1 cellular context compared by ENCODE assay signal in genomic region chr1:230708631-230709580, GRCh38.
A peak's percentile ranks its signal among the peaks of the same experiment; 100 is the strongest.
TF ChIP-seq lines count a peak whose summit lies in the region.

No MANE protein-coding gene starts in this region.

TF ChIP-seq in HepG2, 621 proteins besides CTCF, POLR2A, EP300 and RAD21 (continued from another document and continues in another):
- TF ChIP-seq KDM4B (CRISPR knock-in tag; IDR thresholded peaks at IDR 0.05): peak; percentile 88
- TF ChIP-seq, protein P1, sequence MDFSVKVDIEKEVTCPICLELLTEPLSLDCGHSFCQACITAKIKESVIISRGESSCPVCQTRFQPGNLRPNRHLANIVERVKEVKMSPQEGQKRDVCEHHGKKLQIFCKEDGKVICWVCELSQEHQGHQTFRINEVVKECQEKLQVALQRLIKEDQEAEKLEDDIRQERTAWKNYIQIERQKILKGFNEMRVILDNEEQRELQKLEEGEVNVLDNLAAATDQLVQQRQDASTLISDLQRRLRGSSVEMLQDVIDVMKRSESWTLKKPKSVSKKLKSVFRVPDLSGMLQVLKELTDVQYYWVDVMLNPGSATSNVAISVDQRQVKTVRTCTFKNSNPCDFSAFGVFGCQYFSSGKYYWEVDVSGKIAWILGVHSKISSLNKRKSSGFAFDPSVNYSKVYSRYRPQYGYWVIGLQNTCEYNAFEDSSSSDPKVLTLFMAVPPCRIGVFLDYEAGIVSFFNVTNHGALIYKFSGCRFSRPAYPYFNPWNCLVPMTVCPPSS (IDR thresholded peaks at IDR 0.05): no peak
- TF ChIP-seq, protein P2, sequence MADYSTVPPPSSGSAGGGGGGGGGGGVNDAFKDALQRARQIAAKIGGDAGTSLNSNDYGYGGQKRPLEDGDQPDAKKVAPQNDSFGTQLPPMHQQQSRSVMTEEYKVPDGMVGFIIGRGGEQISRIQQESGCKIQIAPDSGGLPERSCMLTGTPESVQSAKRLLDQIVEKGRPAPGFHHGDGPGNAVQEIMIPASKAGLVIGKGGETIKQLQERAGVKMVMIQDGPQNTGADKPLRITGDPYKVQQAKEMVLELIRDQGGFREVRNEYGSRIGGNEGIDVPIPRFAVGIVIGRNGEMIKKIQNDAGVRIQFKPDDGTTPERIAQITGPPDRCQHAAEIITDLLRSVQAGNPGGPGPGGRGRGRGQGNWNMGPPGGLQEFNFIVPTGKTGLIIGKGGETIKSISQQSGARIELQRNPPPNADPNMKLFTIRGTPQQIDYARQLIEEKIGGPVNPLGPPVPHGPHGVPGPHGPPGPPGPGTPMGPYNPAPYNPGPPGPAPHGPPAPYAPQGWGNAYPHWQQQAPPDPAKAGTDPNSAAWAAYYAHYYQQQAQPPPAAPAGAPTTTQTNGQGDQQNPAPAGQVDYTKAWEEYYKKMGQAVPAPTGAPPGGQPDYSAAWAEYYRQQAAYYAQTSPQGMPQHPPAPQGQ (CRISPR knock-in tag; IDR thresholded peaks at IDR 0.05; ENCODE audit: borderline replicate concordance): peak; percentile 97
- TF ChIP-seq ZNF354B (CRISPR knock-in tag; IDR thresholded peaks at IDR 0.05): no peak
- TF ChIP-seq HOXD1 (CRISPR knock-in tag; IDR thresholded peaks at IDR 0.05): peak; percentile 62
- peak; percentile 93 for TF ChIP-seq SP5 (CRISPR knock-in tag; IDR thresholded peaks at IDR 0.05; ENCODE audit: borderline replicate concordance, low read depth)
- peak; percentile 91; the same call in 1 of the 2 replicates for TF ChIP-seq ZNF737 (CRISPR knock-in tag; IDR thresholded peaks at IDR 0.05; ENCODE audit: borderline replicate concordance)
- TF ChIP-seq RELA (CRISPR knock-in tag; IDR thresholded peaks at IDR 0.05): no peak
- TF ChIP-seq, protein P3, sequence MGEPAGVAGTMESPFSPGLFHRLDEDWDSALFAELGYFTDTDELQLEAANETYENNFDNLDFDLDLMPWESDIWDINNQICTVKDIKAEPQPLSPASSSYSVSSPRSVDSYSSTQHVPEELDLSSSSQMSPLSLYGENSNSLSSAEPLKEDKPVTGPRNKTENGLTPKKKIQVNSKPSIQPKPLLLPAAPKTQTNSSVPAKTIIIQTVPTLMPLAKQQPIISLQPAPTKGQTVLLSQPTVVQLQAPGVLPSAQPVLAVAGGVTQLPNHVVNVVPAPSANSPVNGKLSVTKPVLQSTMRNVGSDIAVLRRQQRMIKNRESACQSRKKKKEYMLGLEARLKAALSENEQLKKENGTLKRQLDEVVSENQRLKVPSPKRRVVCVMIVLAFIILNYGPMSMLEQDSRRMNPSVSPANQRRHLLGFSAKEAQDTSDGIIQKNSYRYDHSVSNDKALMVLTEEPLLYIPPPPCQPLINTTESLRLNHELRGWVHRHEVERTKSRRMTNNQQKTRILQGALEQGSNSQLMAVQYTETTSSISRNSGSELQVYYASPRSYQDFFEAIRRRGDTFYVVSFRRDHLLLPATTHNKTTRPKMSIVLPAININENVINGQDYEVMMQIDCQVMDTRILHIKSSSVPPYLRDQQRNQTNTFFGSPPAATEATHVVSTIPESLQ (CRISPR knock-in tag; conservative IDR thresholded peaks at IDR 0.05): no peak
- peak; percentile 87 for TF ChIP-seq AGO2 (optimal IDR thresholded peaks at IDR 0.05; ENCODE audit: low read depth, low read length)
- peak; percentile 63; the same call in 1 of the 2 replicates for TF ChIP-seq CAMTA2 (CRISPR knock-in tag; IDR thresholded peaks at IDR 0.05; ENCODE audit: borderline replicate concordance)
- no peak for TF ChIP-seq ARNT (IDR thresholded peaks at IDR 0.05)
- TF ChIP-seq ZNF549 (CRISPR knock-in tag; IDR thresholded peaks at IDR 0.05): no peak
- TF ChIP-seq, protein P4, sequence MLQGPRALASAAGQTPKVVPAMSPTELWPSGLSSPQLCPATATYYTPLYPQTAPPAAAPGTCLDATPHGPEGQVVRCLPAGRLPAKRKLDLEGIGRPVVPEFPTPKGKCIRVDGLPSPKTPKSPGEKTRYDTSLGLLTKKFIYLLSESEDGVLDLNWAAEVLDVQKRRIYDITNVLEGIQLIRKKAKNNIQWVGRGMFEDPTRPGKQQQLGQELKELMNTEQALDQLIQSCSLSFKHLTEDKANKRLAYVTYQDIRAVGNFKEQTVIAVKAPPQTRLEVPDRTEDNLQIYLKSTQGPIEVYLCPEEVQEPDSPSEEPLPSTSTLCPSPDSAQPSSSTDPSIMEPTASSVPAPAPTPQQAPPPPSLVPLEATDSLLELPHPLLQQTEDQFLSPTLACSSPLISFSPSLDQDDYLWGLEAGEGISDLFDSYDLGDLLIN (CRISPR knock-in tag; IDR thresholded peaks at IDR 0.05; ENCODE audit: borderline replicate concordance): no peak
- peak; percentile 38 for TF ChIP-seq ZNF629 (CRISPR knock-in tag; conservative IDR thresholded peaks at IDR 0.05)
- no peak for TF ChIP-seq SCMH1 (CRISPR knock-in tag; IDR thresholded peaks at IDR 0.05; ENCODE audit: borderline replicate concordance)
- TF ChIP-seq DRAP1 (CRISPR knock-in tag; IDR thresholded peaks at IDR 0.05): peak; percentile 44
- TF ChIP-seq ZNF451 (CRISPR knock-in tag; IDR thresholded peaks at IDR 0.05): peak; percentile 57; the same call in 1 of the 2 replicates
- peak; percentile 72 for TF ChIP-seq POLR2AphosphoS5 (IDR thresholded peaks at IDR 0.05; ENCODE audit: low read depth, low read length)
- TF ChIP-seq TFDP2 (CRISPR knock-in tag; IDR thresholded peaks at IDR 0.05): peak; percentile 65; the same call in 1 of the 2 replicates
- peak; percentile 71; the same call in 1 of the 2 replicates for TF ChIP-seq THAP9 (CRISPR knock-in tag; IDR thresholded peaks at IDR 0.05; ENCODE audit: borderline replicate concordance)
- TF ChIP-seq ZNF33B (CRISPR knock-in tag; IDR thresholded peaks at IDR 0.05): 0 out of 2 replicates have a peak, but pooled peaks have one; percentile 59
- TF ChIP-seq FOXM1 (CRISPR knock-in tag; IDR thresholded peaks at IDR 0.05): no peak
- TF ChIP-seq SRY (CRISPR knock-in tag; IDR thresholded peaks at IDR 0.05): no peak
- TF ChIP-seq PRDM15 (CRISPR knock-in tag; IDR thresholded peaks at IDR 0.05): no peak
- TF ChIP-seq ZNF441 (CRISPR knock-in tag; IDR thresholded peaks at IDR 0.05; ENCODE audit: borderline replicate concordance): no peak
- TF ChIP-seq ZNF619 (CRISPR knock-in tag; IDR thresholded peaks at IDR 0.05): 0 out of 2 replicates have a peak, but pooled peaks have one; percentile 52
- TF ChIP-seq CHD4 (IDR thresholded peaks at IDR 0.05; ENCODE audit: borderline replicate concordance, low read length): no peak; the same call in 1 of the 2 replicates
- no peak for TF ChIP-seq CHCHD3 (CRISPR knock-in tag; IDR thresholded peaks at IDR 0.05)
- TF ChIP-seq ZNF17 (CRISPR knock-in tag; IDR thresholded peaks at IDR 0.05): no peak
- no peak for TF ChIP-seq SETDB1 (CRISPR knock-in tag; IDR thresholded peaks at IDR 0.05; ENCODE audit: borderline replicate concordance)
- TF ChIP-seq GTF3A (CRISPR knock-in tag; conservative IDR thresholded peaks at IDR 0.05): no peak
- no peak; the same call in 1 of the 2 replicates for TF ChIP-seq ZFP37 (CRISPR knock-in tag; IDR thresholded peaks at IDR 0.05; ENCODE audit: borderline replicate concordance)
- peak; percentile 65 for TF ChIP-seq ZMYM3 (CRISPR knock-in tag; IDR thresholded peaks at IDR 0.05)
- peak; percentile 93 for TF ChIP-seq PHF21A (CRISPR knock-in tag; IDR thresholded peaks at IDR 0.05)
- TF ChIP-seq GLMP (CRISPR knock-in tag; IDR thresholded peaks at IDR 0.05; ENCODE audit: borderline replicate concordance): 0 out of 2 replicates have a peak, but pooled peaks have one; percentile 33
- peak; percentile 34; the same call in 1 of the 2 replicates for TF ChIP-seq JDP2 (CRISPR knock-in tag; IDR thresholded peaks at IDR 0.05; ENCODE audit: borderline replicate concordance)
- peak; percentile 75; the same call in 1 of the 2 replicates for TF ChIP-seq WIZ (CRISPR knock-in tag; IDR thresholded peaks at IDR 0.05)
- no peak for TF ChIP-seq ZNF850 (CRISPR knock-in tag; conservative IDR thresholded peaks at IDR 0.05)
- no peak for TF ChIP-seq NFIB (CRISPR knock-in tag; IDR thresholded peaks at IDR 0.05; ENCODE audit: borderline replicate concordance)
- TF ChIP-seq, protein P5, sequence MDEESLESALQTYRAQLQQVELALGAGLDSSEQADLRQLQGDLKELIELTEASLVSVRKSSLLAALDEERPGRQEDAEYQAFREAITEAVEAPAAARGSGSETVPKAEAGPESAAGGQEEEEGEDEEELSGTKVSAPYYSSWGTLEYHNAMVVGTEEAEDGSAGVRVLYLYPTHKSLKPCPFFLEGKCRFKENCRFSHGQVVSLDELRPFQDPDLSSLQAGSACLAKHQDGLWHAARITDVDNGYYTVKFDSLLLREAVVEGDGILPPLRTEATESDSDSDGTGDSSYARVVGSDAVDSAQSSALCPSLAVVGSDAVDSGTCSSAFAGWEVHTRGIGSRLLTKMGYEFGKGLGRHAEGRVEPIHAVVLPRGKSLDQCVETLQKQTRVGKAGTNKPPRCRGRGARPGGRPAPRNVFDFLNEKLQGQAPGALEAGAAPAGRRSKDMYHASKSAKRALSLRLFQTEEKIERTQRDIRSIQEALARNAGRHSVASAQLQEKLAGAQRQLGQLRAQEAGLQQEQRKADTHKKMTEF (CRISPR knock-in tag; IDR thresholded peaks at IDR 0.05): peak; percentile 94
- TF ChIP-seq TCF7L2 (IDR thresholded peaks at IDR 0.05; ENCODE audit: low read depth, low read length): no peak
- TF ChIP-seq FOXO4 (CRISPR knock-in tag; conservative IDR thresholded peaks at IDR 0.05): no peak
